In the genomic region with DNA sequence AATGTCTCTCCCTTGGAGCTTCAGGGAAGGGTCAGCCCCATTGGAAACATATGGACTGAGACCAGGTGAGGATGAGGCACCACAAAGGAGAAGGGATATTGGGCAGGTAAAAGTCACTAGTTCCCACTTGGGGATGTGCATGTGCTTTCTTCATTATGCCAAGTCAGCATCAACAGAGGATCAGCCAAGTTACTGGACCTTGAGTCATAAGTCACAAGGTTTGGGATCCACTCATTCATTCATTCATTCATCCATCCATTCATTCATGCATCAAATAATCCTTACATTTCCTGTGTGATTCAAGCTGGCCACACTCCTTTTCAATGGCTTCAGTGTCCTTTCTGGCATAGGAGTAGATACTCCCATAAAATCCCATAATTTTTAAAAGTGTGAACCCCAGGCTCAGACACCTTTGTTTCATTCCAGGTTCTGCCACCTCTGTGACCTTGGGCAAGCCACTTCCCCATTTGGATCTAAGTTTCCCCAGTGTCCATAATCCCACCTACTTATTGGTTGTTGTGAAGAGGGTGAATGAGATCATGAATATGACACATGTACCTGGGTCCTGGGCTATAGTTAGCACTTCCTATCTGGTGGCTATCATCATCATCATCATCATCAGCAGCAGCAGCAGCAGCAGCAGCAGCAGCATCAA, we compare ENCODE assay signal across 23 cellular contexts.
"Had no signal": no experiment of that assay in that cellular context is flagged by ENCODE, and none has a peak within 500 bp of the region (broad histone marks: within the 10 kb centered on the region; RNA-seq: fewer than 3 reads in every experiment).

No MANE protein-coding gene starts in this region.

- DNase-seq: islet precursor cell; left ventricle myocardium inferior; mesendoderm; naive B cell; natural killer cell; nephron progenitor cell; ovary; stimulated activated CD4-positive, alpha-beta T cell treated with anti-CD3 and anti-CD28 coated beads, Interleukin-12 subunit alpha, Interleukin-12 subunit beta, amount 100 ng/mL, for 4 hours; stimulated activated CD4-positive, alpha-beta T cell treated with anti-CD3 and anti-CD28 coated beads, Interleukin-15, amount 100 ng/mL, for 24 hours; stimulated activated CD4-positive, alpha-beta T cell treated with anti-CD3 and anti-CD28 coated beads, Interleukin-2, amount 100 ng/mL, for 24 hours; stimulated activated CD4-positive, alpha-beta T cell treated with anti-CD3 and anti-CD28 coated beads, Interleukin-4, amount 100 ng/mL, for 1 hour; stimulated activated naive B cell treated with anti-CD40 and anti-IgM and Interleukin-4, amounts not matched to agents 10 μg/mL and 1 μg/mL and 100 μg/mL, for 72 hours; stimulated activated naive CD8-positive, alpha-beta T cell treated with anti-CD3 and anti-CD28 coated beads, Interleukin-15, Interleukin-2, amounts not matched to agents 100 U/mL and 50 U/mL, for 24 hours; stomach; testis; thyroid gland; transverse colon; upper lobe of left lung had no signal

- H3K9me3 ChIP-seq: ovary, testis, thyroid gland, transverse colon, vagina had no signal

- H3K27ac ChIP-seq: left ventricle myocardium inferior, ovary, right atrium auricular region, skin epidermis, stomach, testis, thyroid gland, transverse colon, upper lobe of left lung, vagina had no signal

- ATAC-seq: natural killer cell; sciatic nerve; stimulated activated naive B cell treated with anti-CD40 and anti-IgM and Interleukin-4, amounts not matched to agents 10 μg/mL and 1 μg/mL and 100 μg/mL, for 72 hours; stimulated activated naive CD8-positive, alpha-beta T cell treated with anti-CD3 and anti-CD28 coated beads, Interleukin-15, Interleukin-2, amounts not matched to agents 100 U/mL and 50 U/mL, for 24 hours had no signal

- H3K27me3 ChIP-seq: ovary, testis, thyroid gland, vagina had no signal

- H3K4me1 ChIP-seq: left ventricle myocardium inferior, right atrium auricular region, testis, thyroid gland, transverse colon had no signal

- H3K36me3 ChIP-seq: left ventricle myocardium inferior, ovary, right atrium auricular region, stomach, thyroid gland, transverse colon, upper lobe of left lung, vagina had no signal

- H3K4me3 ChIP-seq: left ventricle myocardium inferior, lung, ovary, right atrium auricular region, skin epidermis, stomach, testis, thyroid gland, transverse colon, upper lobe of left lung, vagina had no signal
